ENCODE assay signal across 33 cellular contexts in genomic region chr15:86154705-86155104, GRCh38.
"Had no signal": no experiment of that assay in that cellular context is flagged by ENCODE, and none has a peak within 500 bp of the region (broad histone marks: within the 10 kb centered on the region; RNA-seq: fewer than 3 reads in every experiment).

No MANE protein-coding gene starts in this region.

- H3K4me3 ChIP-seq: adrenal gland, ascending aorta, body of pancreas, breast epithelium, cardiac muscle cell had no signal

- H3K27me3 ChIP-seq: adrenal gland, ascending aorta, body of pancreas, brain microvascular endothelial cell, breast epithelium, cardiac muscle cell had no signal

- H3K4me1 ChIP-seq: adrenal gland, ascending aorta, body of pancreas, breast epithelium had no signal

- DNase-seq: activated effector memory CD4-positive, alpha-beta T cell treated with anti-CD3 and anti-CD28 coated beads, Interleukin-2, amount 50 U/mL, for 16 hours; activated effector memory CD4-positive, alpha-beta T cell treated with Interleukin-2 at 50 U/mL for 16 hours; activated gamma-delta T cell; activated gamma-delta T cell treated with Interleukin-2 at 50 U/mL for 16 hours; activated naive CD4-positive, alpha-beta T cell; activated naive CD4-positive, alpha-beta T cell treated with anti-CD3 and anti-CD28 coated beads for 36 hours; activated naive CD4-positive, alpha-beta T cell treated with anti-CD3 and anti-CD28 coated beads, Interleukin-2, amount 10 ng/mL, durations not matched to agents 7 days and 5 days; activated naive CD4-positive, alpha-beta T cell treated with anti-CD3 and anti-CD28 coated beads, Interleukin-2, amount 50 U/mL, for 16 hours; activated naive CD4-positive, alpha-beta T cell treated with Interleukin-2 at 50 U/mL for 16 hours; activated naive CD8-positive, alpha-beta T cell treated with anti-CD3 and anti-CD28 coated beads for 36 hours; activated naive CD8-positive, alpha-beta T cell treated with anti-CD3 and anti-CD28 coated beads, Interleukin-2, amount 10 ng/mL, durations not matched to agents 7 days and 5 days; activated naive CD8-positive, alpha-beta T cell treated with anti-CD3 and anti-CD28 coated beads, Interleukin-2, amount 50 U/mL, for 24 hours; activated T-cell treated with anti-CD3 and anti-CD28 coated beads for 4 hours; activated T-cell treated with anti-CD3 and anti-CD28 coated beads, Interleukin-2, amount 50 U/mL, for 1 hour; activated T-cell treated with anti-CD3 and anti-CD28 coated beads, Interleukin-2, amount 50 U/mL, for 24 hours; activated T-cell treated with anti-CD3 and anti-CD28 coated beads, Interleukin-2, amount 50 U/mL, for 4 hours; activated T-cell treated with anti-CD3 and anti-CD28 coated beads, Interleukin-2, amount 50 U/mL, for 48 hours; activated T-cell treated with anti-CD3 and anti-CD28 coated beads, Interleukin-2, amount 50 U/mL, for 72 hours; adrenal gland; amniotic stem cell; amygdala; anterior cingulate cortex; aorta; body of pancreas; brain microvascular endothelial cell; caudate nucleus; central memory CD4-positive, alpha-beta T cell; cerebellar nuclear complex had no signal

- H3K27ac ChIP-seq: adrenal gland, ascending aorta, body of pancreas, brain microvascular endothelial cell, breast epithelium, cardiac muscle cell had no signal

- H3K9me3 ChIP-seq: adrenal gland, body of pancreas had no signal

- H3K36me3 ChIP-seq: adrenal gland, ascending aorta, brain microvascular endothelial cell, breast epithelium, cardiac muscle cell had no signal

- ATAC-seq: activated naive CD4-positive, alpha-beta T cell treated with anti-CD3 and anti-CD28 coated beads, Interleukin-2, amount 50 U/mL, for 72 hours; activated naive CD8-positive, alpha-beta T cell treated with anti-CD3 and anti-CD28 coated beads, Interleukin-2, amount 50 U/mL, for 24 hours; activated T-cell treated with anti-CD3 and anti-CD28 coated beads, Interleukin-2, amount 50 U/mL, for 4 hours; activated T-cell treated with anti-CD3 and anti-CD28 coated beads, Interleukin-2, amount 50 U/mL, for 72 hours; activated T-helper 17 cell treated with anti-CD3 and anti-CD28 coated beads, Interleukin-2, amount 50 U/mL, for 72 hours; body of pancreas had no signal
